16 cellular contexts compared by ENCODE assay signal in the genomic region with DNA sequence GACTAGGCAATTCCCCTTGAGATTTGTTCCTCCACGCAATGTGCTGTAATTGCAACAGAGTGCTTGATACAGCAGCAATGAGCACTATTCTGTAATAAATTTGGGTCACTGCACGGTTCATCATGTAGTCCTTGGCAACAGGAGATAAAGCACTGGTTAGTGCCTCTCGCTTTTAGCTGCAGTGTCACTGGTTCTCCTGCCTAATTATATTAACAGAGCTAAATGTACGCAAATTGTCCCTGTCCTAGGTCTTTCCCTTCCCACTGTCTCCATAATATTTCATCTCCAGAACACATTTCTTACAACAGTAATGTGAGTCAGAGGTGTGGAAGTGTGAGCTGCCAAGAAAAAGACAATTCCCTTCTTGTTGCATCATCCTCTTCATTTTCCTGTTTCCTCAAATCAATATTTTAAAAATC.
DNase-seq lines count a peak whose midpoint lies in the region; ATAC-seq and TF ChIP-seq lines count a peak whose summit lies in the region.
"Had no signal": no experiment of that assay in that cellular context is flagged by ENCODE, and none has a peak within 500 bp of the region (broad histone marks: within the 10 kb centered on the region; RNA-seq: fewer than 3 reads in every experiment).

No MANE protein-coding gene starts in this region.

- H4K8ac ChIP-seq in neuronal stem cell (ENCODE audit: low read depth, low read length), result no peak overlapping the region

- no peak overlapping the region for H3K14ac ChIP-seq in neuronal stem cell (ENCODE audit: low read length)

- H3K4me3 Mint-ChIP-seq in chondrocyte (ENCODE audit: unreplicated experiment), result no peak overlapping the region
- H3K4me3 Mint-ChIP-seq: activated B cell treated with CpG ODN at 0.5 μM for 24 hours, mesothelial cell of epicardium had no signal

- H3K23ac ChIP-seq in neuronal stem cell (ENCODE audit: low read depth, low read length, poor library complexity), result no peak overlapping the region

- H2AK5ac ChIP-seq in neuronal stem cell (ENCODE audit: low read depth, low read length), result no peak overlapping the region

- no peak overlapping the region for H2BK12ac ChIP-seq in neuronal stem cell (ENCODE audit: low read length)

- H3K27ac Mint-ChIP-seq in chondrocyte (ENCODE audit: unreplicated experiment), result peak overlapping the region; percentile 46
- H3K27ac Mint-ChIP-seq: activated B cell treated with CpG ODN at 0.5 μM for 24 hours, mesothelial cell of epicardium had no signal

- H3K9ac ChIP-seq in neuronal stem cell (ENCODE audit: low read depth, low read length, poor library complexity), result no peak overlapping the region

- no peaks in the 10 kb centered on the region for H3K9me3 Mint-ChIP-seq in chondrocyte (ENCODE audit: low read depth)
- H3K9me3 Mint-ChIP-seq: activated B cell treated with CpG ODN at 0.5 μM for 24 hours, mesothelial cell of epicardium had no signal

- H3K4me3 ChIP-seq in neuronal stem cell (ENCODE audit: low read length in 2 of 2), result no peak overlapping the region
- H3K4me3 ChIP-seq: colonic mucosa, tibial nerve had no signal

- H3K36me3 ChIP-seq in neuronal stem cell (replicated peaks in 1 of 2; ENCODE audit: control insufficient read depth in 2 of 2, insufficient read depth in 2 of 2, low read length in 2 of 2), result no peaks in the 10 kb centered on the region
- H3K36me3 ChIP-seq: colonic mucosa, tibial nerve had no signal

- no peaks in the 10 kb centered on the region for H3K36me3 Mint-ChIP-seq in chondrocyte (ENCODE audit: low read depth)
- H3K36me3 Mint-ChIP-seq: mesothelial cell of epicardium had no signal

- ATAC-seq in HG03097 (IDR thresholded peaks at IDR 0.05; ENCODE audit: low FRiP score, unreplicated experiment) (no peak), GM18511 (IDR thresholded peaks at IDR 0.05; ENCODE audit: unreplicated experiment) (no peak)

- H3K27me3 Mint-ChIP-seq in chondrocyte (ENCODE audit: low read depth), result no peaks in the 10 kb centered on the region

- H3K4ac ChIP-seq in neuronal stem cell (ENCODE audit: low read length), result no peak overlapping the region

- H2BK5ac ChIP-seq in neuronal stem cell (ENCODE audit: low read length), result no peak overlapping the region

- peaks cover 1 to 39% of the 10 kb centered on the region in 2 donors for H3K4me1 ChIP-seq in neuronal stem cell (ENCODE audit: control insufficient read depth in 2 of 2, insufficient read depth in 1 of 2, low read depth in 1 of 2, low read length in 2 of 2)
- H3K4me1 ChIP-seq: colonic mucosa had no signal

- no peak for TF ChIP-seq CTCF in AG09319 (IDR thresholded peaks at IDR 0.05; ENCODE audit: low read depth, low read length)
- no peak for TF ChIP-seq CTCF in chondrocyte (IDR thresholded peaks at IDR 0.05)

- no peak overlapping the region for H2BK15ac ChIP-seq in neuronal stem cell (ENCODE audit: low read length)

- no peaks in the 10 kb centered on the region for H3K9me3 ChIP-seq in neuronal stem cell (replicated peaks in 1 of 2; ENCODE audit: control insufficient read depth in 2 of 2, insufficient read depth in 1 of 2, low read depth in 1 of 2, low read length in 2 of 2)
- H3K9me3 ChIP-seq: colonic mucosa, tibial nerve had no signal

- no CpG with 5 or more reads among the region's 4 CpGs for WGBS in neuronal stem cell (ENCODE audit: extremely low coverage in 2 of 2, insufficient read length in 2 of 2, insufficient replicate concordance in 1 of 2), 2 donors

- H3K4me1 Mint-ChIP-seq in chondrocyte (ENCODE audit: low read depth), result peaks cover 10% of the 10 kb centered on the region
- H3K4me1 Mint-ChIP-seq: activated B cell treated with CpG ODN at 0.5 μM for 24 hours had no signal

- H3K27me3 ChIP-seq in neuronal stem cell (ENCODE audit: control insufficient read depth in 3 of 3, insufficient read depth in 3 of 3, low read depth in 1 of 3, low read length in 3 of 3), result no peaks in the 10 kb centered on the region
- H3K27me3 ChIP-seq: colonic mucosa, tibial nerve had no signal

- H3K18ac ChIP-seq in neuronal stem cell (ENCODE audit: low read length), result no peak overlapping the region

- no peak overlapping the region for H3K4me2 ChIP-seq in neuronal stem cell (ENCODE audit: insufficient read depth, low read length, poor library complexity, severe bottlenecking)

- no peak overlapping the region for H3K27ac ChIP-seq in neuronal stem cell (replicated peaks; ENCODE audit: low read length)
- H3K27ac ChIP-seq: colonic mucosa, tibial nerve had no signal

- no peaks in the 10 kb centered on the region for H3K79me1 ChIP-seq in neuronal stem cell (ENCODE audit: low read depth, low read length)

- no peak overlapping the region for H2AFZ ChIP-seq in neuronal stem cell (ENCODE audit: low read length)

- H4K91ac ChIP-seq in neuronal stem cell (ENCODE audit: low read depth, low read length, poor library complexity), result no peak overlapping the region

- DNase-seq in AG09319 (ENCODE audit: extremely low read depth, low read depth), result peak; percentile 27
- DNase-seq in LHCN-M2 (ENCODE audit: low read depth), result peak; percentile 50
- DNase-seq in chondrocyte (ENCODE audit: low spot score), result no peak
- DNase-seq in kidney glomerular epithelial cell (lab: John Stamatoyannopoulos, UW), result peak; percentile 31
- no peak for DNase-seq in neuronal stem cell (ENCODE audit: low spot score)
- DNase-seq in stimulated activated CD4-positive, alpha-beta T cell treated with anti-CD3 and anti-CD28 coated beads, Interleukin-4, amount 100 ng/mL, for 1 hour, result no peak
- DNase-seq: activated B cell treated with CpG ODN at 0.5 μM for 24 hours; activated T-cell treated with anti-CD3 and anti-CD28 coated beads, Interleukin-2, amount 50 U/mL, for 48 hours; colonic mucosa; Karpas-422; NCI-H345; SIG-M5 had no signal

- no peak overlapping the region for H2BK120ac ChIP-seq in neuronal stem cell (ENCODE audit: low read depth, low read length)

Comparison
In these comparisons a context has a peak if more than half of its experiments do, and no peak if none do; other contexts are left out.
1. DNase-seq: peak in AG09319 (single experiment), LHCN-M2 (single experiment) and kidney glomerular epithelial cell (single experiment); none in chondrocyte (single experiment), neuronal stem cell (single experiment) and stimulated activated CD4-positive, alpha-beta T cell treated with anti-CD3 and anti-CD28 coated beads, Interleukin-4, amount 100 ng/mL, for 1 hour (single experiment).